2 cellular contexts compared by ENCODE assay signal in genomic region chr1:223089250-223089649, GRCh38.
TF ChIP-seq lines count a peak whose summit lies in the region.

No MANE protein-coding gene starts in this region.

TF ChIP-seq in GM23338, 12 proteins besides CTCF, POLR2A, EP300 and RAD21:
- no peak for TF ChIP-seq EZH2 (IDR thresholded peaks at IDR 0.05; ENCODE audit: low read depth, unreplicated experiment)
- TF ChIP-seq ZNF114 (CRISPR knock-in tag; IDR thresholded peaks at IDR 0.05), result no peak
- TF ChIP-seq REST (IDR thresholded peaks at IDR 0.05; ENCODE audit: unreplicated experiment), result no peak
- TF ChIP-seq STAT1 (IDR thresholded peaks at IDR 0.05; ENCODE audit: unreplicated experiment), result no peak
- no peak for TF ChIP-seq NANOG (IDR thresholded peaks at IDR 0.05; ENCODE audit: borderline replicate concordance)
- TF ChIP-seq ETS1 (IDR thresholded peaks at IDR 0.05), result no peak
- TF ChIP-seq ZNF331 (CRISPR knock-in tag; IDR thresholded peaks at IDR 0.05; ENCODE audit: low read depth), result no peak
- no peak for TF ChIP-seq POLR2AphosphoS5 (IDR thresholded peaks at IDR 0.05; ENCODE audit: low read depth)
- TF ChIP-seq ZNF462 (CRISPR knock-in tag; IDR thresholded peaks at IDR 0.05), result no peak
TF ChIP-seq in GM23338: peak in this region for 0.

TF ChIP-seq in H1, 55 proteins besides CTCF, POLR2A, EP300 and RAD21:
- TF ChIP-seq KDM1A (IDR thresholded peaks at IDR 0.05; ENCODE audit: borderline replicate concordance, low read length) (peak; percentile 87; the same call in 1 of the 2 replicates), CREB1 (IDR thresholded peaks at IDR 0.05) (no peak)
